ENCODE assay signal across 9 cellular contexts in genomic region chr1:78490861-78491310, GRCh38. TPM values are rescaled to one million over a fixed set of nuclear protein-coding genes. Genes with fewer than 3 reads are reported as not detected.
A peak's percentile ranks its signal among the peaks of the same experiment; 100 is the strongest.
DNase-seq lines count a peak whose midpoint lies in the region; ATAC-seq and TF ChIP-seq lines count a peak whose summit lies in the region.
"Had no signal": no experiment of that assay in that cellular context is flagged by ENCODE, and none has a peak within 500 bp of the region (broad histone marks: within the 10 kb centered on the region; RNA-seq: fewer than 3 reads in every experiment).

Gene PTGFR, plus strand, starts transcription at chr1:78490974. Its CDS starts 1,770 bp downstream, at chr1:78492744.

- CTCF ChIA-PET in Calu3 (lab: Charles Lee) = no interaction called here

- H3K4me1 ChIP-seq in ovary (ENCODE audit: insufficient read depth) = no peaks in the 10 kb centered on the region

- H3K27me3 Mint-ChIP-seq in Calu3 (ENCODE audit: unreplicated experiment) = no peaks in the 10 kb centered on the region

- H3K4me3 ChIP-seq in fibroblast of pulmonary artery (replicated peaks; ENCODE audit: low read depth, low read length) (peak within 1 kb of the TSS; percentile 56), ovary (peak within 1 kb of the TSS; percentile 62)

- no peak for ATAC-seq in HG03196 (IDR thresholded peaks at IDR 0.05; ENCODE audit: unreplicated experiment)

- peak within 1 kb of the TSS; percentile 62 to 82 for H3K27ac ChIP-seq in ovary

- peaks cover 20% of the 10 kb centered on the region for H3K4me1 Mint-ChIP-seq in Calu3 (ENCODE audit: low read depth, unreplicated experiment)

- no peak for TF ChIP-seq CTCF in Calu3 (IDR thresholded peaks at IDR 0.05; ENCODE audit: unreplicated experiment)
- no peak for TF ChIP-seq CTCF in fibroblast of pulmonary artery (IDR thresholded peaks at IDR 0.05; ENCODE audit: low read length, missing control alignments)
- no peak for TF ChIP-seq CTCF in ovary (IDR thresholded peaks at IDR 0.05)

- no peak for TF ChIP-seq EP300 in ovary (IDR thresholded peaks at IDR 0.05)

- no peaks in the 10 kb centered on the region for H3K36me3 ChIP-seq in ovary

- no peaks in the 10 kb centered on the region for H3K27me3 ChIP-seq in ovary

- WGBS in ovary, 3 donors = 0 to 1% (median 0%) methylated on average over 25 to 39 of the region's 39 CpGs

- no TSS peak for BruUV-seq in Calu3 (replicated peaks; lab: Mats Ljungman, UMichigan)

- no peak within 1 kb of the TSS for H3K27ac Mint-ChIP-seq in Calu3 (ENCODE audit: unreplicated experiment)

- in situ Hi-C loops in KBM-7 (cut with MboI; ENCODE audit: low pct_unique_long_range_greater_than_20kb, low sequenced_read_pairs) = no loop called here

- H3K9me3 ChIP-seq in ovary = no peaks in the 10 kb centered on the region

- peaks cover 11% of the 10 kb centered on the region for H3K36me3 Mint-ChIP-seq in Calu3 (ENCODE audit: insufficient read depth, unreplicated experiment)

- peaks cover 2% of the 10 kb centered on the region for H3K9me3 Mint-ChIP-seq in Calu3 (ENCODE audit: low read depth, unreplicated experiment)

- no peak for TF ChIP-seq POLR2A in ovary (IDR thresholded peaks at IDR 0.05)

- peak; percentile 46 for DNase-seq in Calu3
- peak; percentile 64 for DNase-seq in NCI-H748 (lab: John Stamatoyannopoulos, UW; ENCODE audit: unreplicated experiment)
- DNase-seq in fibroblast of pulmonary artery (ENCODE audit: low read depth) = peak; percentile 18
- DNase-seq in ovary = peak; percentile 30 to 64 (median 44)
- no peak for DNase-seq in KBM-7
- DNase-seq in KG1 (lab: John Stamatoyannopoulos, UW) = no peak
- DNase-seq in NAMALWA (ENCODE audit: low spot score) = no peak
- DNase-seq: activated CD8-positive, alpha-beta memory T cell treated with anti-CD3 and anti-CD28 coated beads, Interleukin-2, amount 50 U/mL, for 48 hours had no signal

- H3K4me3 Mint-ChIP-seq in Calu3 (ENCODE audit: low read depth, unreplicated experiment) = peak within 1 kb of the TSS; percentile 91

- intact Hi-C loops in Calu3 (cut with micrococcal nuclease; ENCODE audit: unreplicated experiment) = loop anchor here (5.0 to 10.0 kb wide), 2 partner anchors 114 to 344 kb away; no protein-coding TSS in a partner anchor
- intact Hi-C loops in ovary (cut with DNase I) = no loop called here

RNA-seq across cellular contexts. Expression of gene PTGFR, which starts in this region (rescaled TPM):
- total RNA-seq in Calu3 (2022) (0.35 and 0.37 TPM in 2 replicates), ovary (1 to 10 TPM; 2.0 to 6.3 (median 3.8) TPM)
- polyA plus RNA-seq in ovary = 10 to 100 TPM in 1 of 2 donors, 1 to 10 TPM in 1; 3.0 to 42.6 TPM

Comparison
In these comparisons a context has a peak if more than half of its experiments do, and no peak if none do; other contexts are left out.
1. Peak in DNase-seq in Calu3; RNA of the gene not detected or under 1 TPM.
2. DNase-seq: peak in NCI-H748 (single experiment), fibroblast of pulmonary artery (single experiment) and ovary (5 of 5); none in KBM-7 (single experiment), KG1 (single experiment) and NAMALWA (single experiment).